ENCODE assay signal across 13 cellular contexts in the genomic region with DNA sequence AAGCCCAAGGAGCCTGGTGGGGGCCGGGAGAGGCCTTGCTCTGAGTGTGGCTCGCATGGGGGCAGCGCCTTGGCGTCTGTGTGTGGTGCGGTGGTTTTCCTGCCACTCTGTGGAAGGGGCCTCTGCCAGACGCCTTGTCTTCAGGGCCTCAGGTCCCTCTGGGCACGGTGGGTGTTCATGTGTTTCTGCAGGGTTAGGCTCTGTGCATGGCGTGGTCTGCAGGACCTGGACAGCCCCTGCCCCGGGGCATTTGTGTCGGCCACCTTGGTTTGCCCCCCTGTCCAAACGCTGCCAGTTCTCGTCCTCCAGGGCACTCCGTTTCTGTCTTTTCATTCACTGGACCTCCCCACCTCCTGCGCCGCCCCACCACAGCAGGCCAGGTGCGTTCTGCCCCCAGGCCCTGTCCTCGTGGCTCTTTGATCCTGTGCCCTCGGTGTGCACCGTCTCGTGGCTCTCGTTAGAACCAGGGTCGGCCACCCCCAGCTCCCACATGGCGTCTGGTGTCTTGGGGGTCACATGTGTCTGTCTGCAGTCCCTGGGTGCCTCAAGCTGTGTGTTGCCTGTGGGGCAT. TPM values are rescaled to one million over a fixed set of nuclear protein-coding genes. Genes with fewer than 3 reads are reported as not detected.
DNase-seq lines count a peak whose midpoint lies in the region; ATAC-seq, FAIRE-seq and TF ChIP-seq lines count a peak whose summit lies in the region.
"Had no signal": no experiment of that assay in that cellular context is flagged by ENCODE, and none has a peak within 500 bp of the region (broad histone marks: within the 10 kb centered on the region; RNA-seq: fewer than 3 reads in every experiment).

No MANE protein-coding gene starts in this region.

- intact Hi-C loops in pancreas (cut with DNase I) = no loop called here

- no peaks in the 10 kb centered on the region for H3K79me2 ChIP-seq in OCI-LY1 (ENCODE audit: insufficient read depth, low read length)

- peak overlapping the region; percentile 94 for H3K27ac Mint-ChIP-seq in T-helper 1 cell treated with Interleukin-12 subunit alpha and Interleukin-12 subunit beta and Interleukin-4 antibody, amounts not matched to agents 30 μg/mL and 1 μg/mL, for 36 hours
- peak overlapping the region; percentile 95 to 99 for H3K27ac Mint-ChIP-seq in effector memory CD8-positive, alpha-beta T cell

- H3K4me1 Mint-ChIP-seq in T-helper 1 cell treated with Interleukin-12 subunit alpha and Interleukin-12 subunit beta and Interleukin-4 antibody, amounts not matched to agents 30 μg/mL and 1 μg/mL, for 36 hours (ENCODE audit: low read depth) = peaks cover 76% of the 10 kb centered on the region
- peaks cover 72 to 79% of the 10 kb centered on the region in 2 donors for H3K4me1 Mint-ChIP-seq in effector memory CD8-positive, alpha-beta T cell (ENCODE audit: low read depth in 2 of 2)

- no peak overlapping the region for H3K9ac ChIP-seq in OCI-LY1 (ENCODE audit: low read length)

- DNase-seq in T-helper 1 cell (no peak), pancreas (peak in 1 of 6 donors; percentile 78), putamen (ENCODE audit: low spot score) (no peak)
- peak in 2 of 3 experiments; percentile 27 for DNase-seq in effector memory CD8-positive, alpha-beta T cell
- no peak for DNase-seq in stimulated activated CD4-positive, alpha-beta T cell treated with anti-CD3 and anti-CD28 coated beads, Interleukin-2, amount 100 ng/mL, for 48 hours
- DNase-seq: MM.1S, testis had no signal

- no peaks in the 10 kb centered on the region for H3F3A ChIP-seq in OCI-LY1 (ENCODE audit: insufficient read depth, low read length)

- H3K36me3 Mint-ChIP-seq in T-helper 1 cell treated with Interleukin-12 subunit alpha and Interleukin-12 subunit beta and Interleukin-4 antibody, amounts not matched to agents 30 μg/mL and 1 μg/mL, for 36 hours (ENCODE audit: low read depth) = peaks cover 47% of the 10 kb centered on the region
- peaks cover 46% of the 10 kb centered on the region for H3K36me3 Mint-ChIP-seq in effector memory CD8-positive, alpha-beta T cell (ENCODE audit: insufficient read depth)

- H3K9me3 ChIP-seq in OCI-LY1 (ENCODE audit: low read length) (no peaks in the 10 kb centered on the region), pancreas (no peaks in the 10 kb centered on the region)
- H3K9me3 ChIP-seq: testis had no signal

- no peak overlapping the region for H3K4me2 ChIP-seq in OCI-LY1 (ENCODE audit: low read length)

- no peaks in the 10 kb centered on the region for H4K20me1 ChIP-seq in OCI-LY1 (ENCODE audit: insufficient read depth, low read length)

- no peak for FAIRE-seq in pancreas (lab: Jason Lieb, UNC)

- H2AFZ ChIP-seq in OCI-LY1 (ENCODE audit: low read length) = no peak overlapping the region

- peak; percentile 7 for ATAC-seq in effector memory CD8-positive, alpha-beta T cell (replicated peaks)
- ATAC-seq in pancreas = no peak
- ATAC-seq in HG02678 (IDR thresholded peaks at IDR 0.05; ENCODE audit: unreplicated experiment) = no peak

- H3K27ac ChIP-seq in OCI-LY1 (ENCODE audit: low read depth, low read length, poor library complexity, severe bottlenecking) (peak overlapping the region; percentile 89), pancreas (peak overlapping the region; percentile 86 to 90 (median 89))
- H3K27ac ChIP-seq: 22Rv1, testis had no signal

- H3K4me3 Mint-ChIP-seq in T-helper 1 cell treated with Interleukin-12 subunit alpha and Interleukin-12 subunit beta and Interleukin-4 antibody, amounts not matched to agents 30 μg/mL and 1 μg/mL, for 36 hours = peak overlapping the region; percentile 36
- peak overlapping the region; percentile 80 to 88 for H3K4me3 Mint-ChIP-seq in effector memory CD8-positive, alpha-beta T cell

- WGBS in pancreas, 2 donors = 56 to 59% methylated on average over 23 of the region's 23 CpGs

- H3K27me3 ChIP-seq in OCI-LY1 (ENCODE audit: insufficient read depth, low read length) (no peaks in the 10 kb centered on the region), pancreas (no peaks in the 10 kb centered on the region)
- H3K27me3 ChIP-seq: testis had no signal

- no peaks in the 10 kb centered on the region for H3K9me3 Mint-ChIP-seq in T-helper 1 cell treated with Interleukin-12 subunit alpha and Interleukin-12 subunit beta and Interleukin-4 antibody, amounts not matched to agents 30 μg/mL and 1 μg/mL, for 36 hours
- H3K9me3 Mint-ChIP-seq in effector memory CD8-positive, alpha-beta T cell = no peaks in the 10 kb centered on the region

- H3K36me3 ChIP-seq in OCI-LY1 (ENCODE audit: insufficient read depth, low read length) (peaks cover 7% of the 10 kb centered on the region; the same call in 1 of the 2 replicates), pancreas (no peaks in the 10 kb centered on the region)

- peaks cover 27% of the 10 kb centered on the region for H3K4me1 ChIP-seq in OCI-LY1 (ENCODE audit: insufficient read depth, low read length, severe bottlenecking)
- peaks cover 27 to 37% (median 33%) of the 10 kb centered on the region in 3 donors for H3K4me1 ChIP-seq in pancreas

- no peaks in the 10 kb centered on the region for H3K27me3 Mint-ChIP-seq in T-helper 1 cell treated with Interleukin-12 subunit alpha and Interleukin-12 subunit beta and Interleukin-4 antibody, amounts not matched to agents 30 μg/mL and 1 μg/mL, for 36 hours (ENCODE audit: low read depth)
- H3K27me3 Mint-ChIP-seq in effector memory CD8-positive, alpha-beta T cell = no peaks in the 10 kb centered on the region

- TF ChIP-seq CTCF in OCI-LY1 (IDR thresholded peaks at IDR 0.05; ENCODE audit: low read length) = no peak
- no peak for TF ChIP-seq CTCF in pancreas (IDR thresholded peaks at IDR 0.05)

- H3K4me3 ChIP-seq in OCI-LY1 (ENCODE audit: low read depth, low read length, poor library complexity, severe bottlenecking) (no peak overlapping the region), pancreas (peak overlapping the region in 2 of 4 donors; percentile 14 to 22)
- H3K4me3 ChIP-seq: testis had no signal

- H3K9me2 ChIP-seq in OCI-LY1 (ENCODE audit: low read depth, low read length) = no peaks in the 10 kb centered on the region

RNA-seq across cellular contexts. Expression of gene ZNF750, which starts 43.7 kb away (rescaled TPM):
- total RNA-seq in pancreas = not detected
- under 1 TPM; 0.02 to 0.08 TPM for polyA plus RNA-seq in pancreas
- total RNA-seq: renal cortical epithelial cell; T-helper 2 cell treated with Interferon-gamma antibody and Interleukin-4, amounts not matched to agents 100 ng/mL and 5 ng/mL, for 36 hours had no signal

Comparison
In these comparisons a context has a peak if more than half of its experiments do, and no peak if none do; other contexts are left out.
1. DNase-seq: peak in effector memory CD8-positive, alpha-beta T cell (2 of 3); none in T-helper 1 cell (0 of 5), putamen (single experiment) and stimulated activated CD4-positive, alpha-beta T cell treated with anti-CD3 and anti-CD28 coated beads, Interleukin-2, amount 100 ng/mL, for 48 hours (0 of 2).